In genomic region chr1:43764581-43764980, GRCh38 we compare ENCODE assay signal across 19 cellular contexts. TPM values are rescaled to one million over a fixed set of nuclear protein-coding genes. Genes with fewer than 3 reads are reported as not detected.
A peak's percentile ranks its signal among the peaks of the same experiment; 100 is the strongest.
DNase-seq lines count a peak whose midpoint lies in the region; ATAC-seq and TF ChIP-seq lines count a peak whose summit lies in the region.
"Had no signal": no experiment of that assay in that cellular context is flagged by ENCODE, and none has a peak within 500 bp of the region (broad histone marks: within the 10 kb centered on the region; RNA-seq: fewer than 3 reads in every experiment).

No MANE protein-coding gene starts in this region.

- intact Hi-C loops in Calu3 (cut with micrococcal nuclease; ENCODE audit: unreplicated experiment) = no loop called here

- no peak overlapping the region for H3K27ac Mint-ChIP-seq in Calu3 (ENCODE audit: unreplicated experiment)

- no peaks in the 10 kb centered on the region for H3K27me3 Mint-ChIP-seq in Calu3 (ENCODE audit: unreplicated experiment)
- H3K27me3 Mint-ChIP-seq: central memory CD8-positive, alpha-beta T cell had no signal

- H3K9me3 ChIP-seq in BLaER1 treated with 17β-estradiol and CSF1 and Interleukin-3, amounts not matched to agents 10 nM and 100 nM (replicated peaks in 1 of 11) = no peaks in the 10 kb centered on the region
- no peaks in the 10 kb centered on the region for H3K9me3 ChIP-seq in SJCRH30 (replicated peaks)
- H3K9me3 ChIP-seq: right lobe of liver had no signal

- no peaks in the 10 kb centered on the region for H3K4me1 Mint-ChIP-seq in Calu3 (ENCODE audit: low read depth, unreplicated experiment)

- H3K4me3 Mint-ChIP-seq in Calu3 (ENCODE audit: low read depth, unreplicated experiment) = no peak overlapping the region
- H3K4me3 Mint-ChIP-seq: central memory CD8-positive, alpha-beta T cell had no signal

- no peaks in the 10 kb centered on the region for H3K36me3 Mint-ChIP-seq in Calu3 (ENCODE audit: insufficient read depth, unreplicated experiment)

- H3K9ac ChIP-seq in BLaER1 treated with 17β-estradiol and CSF1 and Interleukin-3, amounts not matched to agents 10 nM and 100 nM = peak overlapping the region in 6 of 11 experiments; percentile 16 to 49 (median 38); a peak in 6 of 22 replicates
- H3K9ac ChIP-seq: GM23248 had no signal

- no peak overlapping the region for H3K4me3 ChIP-seq in BLaER1 treated with 17β-estradiol and CSF1 and Interleukin-3, amounts not matched to agents 10 nM and 100 nM
- no peak overlapping the region for H3K4me3 ChIP-seq in SJCRH30
- H3K4me3 ChIP-seq: GM23248, right lobe of liver had no signal

- H3K36me3 ChIP-seq in BLaER1 treated with 17β-estradiol and CSF1 and Interleukin-3, amounts not matched to agents 10 nM and 100 nM = no peaks in the 10 kb centered on the region
- H3K36me3 ChIP-seq in SJCRH30 = no peaks in the 10 kb centered on the region
- H3K36me3 ChIP-seq: right lobe of liver had no signal

- no TSS peak for BruUV-seq in Calu3 (replicated peaks; lab: Mats Ljungman, UMichigan)

- H4K20me1 ChIP-seq in BLaER1 treated with 17β-estradiol and CSF1 and Interleukin-3, amounts not matched to agents 10 nM and 100 nM = peaks cover 0 to 4% (median 0%) of the 10 kb centered on the region in 11 experiments; a peak in 3 of 22 replicates

- no peak for TF ChIP-seq CTCF in Calu3 (IDR thresholded peaks at IDR 0.05; ENCODE audit: unreplicated experiment)

- CTCF ChIA-PET in Calu3 (lab: Charles Lee) = interaction anchor here (1.0 to 4.9 kb wide), 2 partner anchors 110 to 169 kb away, joined by 3 to 193 read pairs; partner anchors contain the start of gene ARTN

- no peaks in the 10 kb centered on the region for H3K27me3 ChIP-seq in BLaER1 treated with 17β-estradiol and CSF1 and Interleukin-3, amounts not matched to agents 10 nM and 100 nM
- no peaks in the 10 kb centered on the region for H3K27me3 ChIP-seq in SJCRH30
- H3K27me3 ChIP-seq: right lobe of liver had no signal

- H3K4me2 ChIP-seq in BLaER1 treated with 17β-estradiol and CSF1 and Interleukin-3, amounts not matched to agents 10 nM and 100 nM = peak overlapping the region in 5 of 11 experiments; percentile 19 to 49 (median 28); a peak in 5 of 22 replicates

- peaks cover 9 to 25% (median 17%) of the 10 kb centered on the region in 10 experiments; a peak in 17 of 20 replicates for H3K4me1 ChIP-seq in BLaER1 treated with 17β-estradiol and CSF1 and Interleukin-3, amounts not matched to agents 10 nM and 100 nM
- peaks cover 4% of the 10 kb centered on the region; the same call in 1 of the 2 replicates for H3K4me1 ChIP-seq in SJCRH30

- no peaks in the 10 kb centered on the region for H3K9me3 Mint-ChIP-seq in Calu3 (ENCODE audit: low read depth, unreplicated experiment)
- H3K9me3 Mint-ChIP-seq: central memory CD8-positive, alpha-beta T cell had no signal

- DNase-seq in NCI-H1092 (lab: John Stamatoyannopoulos, UW) = peak; percentile 38
- peak; percentile 42 to 66 for DNase-seq in SJCRH30
- peak; percentile 65 for DNase-seq in myocyte (ENCODE audit: low read depth)
- no peak for DNase-seq in stimulated activated CD4-positive, alpha-beta T cell treated with anti-CD3 and anti-CD28 coated beads, Interleukin-15, amount 100 ng/mL, for 24 hours
- DNase-seq in Calu3 = no peak
- DNase-seq: activated CD4-positive, alpha-beta T cell treated with anti-CD3 and anti-CD28 coated beads for 48 hours; activated effector memory CD4-positive, alpha-beta T cell treated with anti-CD3 and anti-CD28 coated beads, Interleukin-2, amount 50 U/mL, for 16 hours; AML-193; effector memory CD4-positive, alpha-beta T cell; GF-D8; GM23248; KG1; NCI-H1436; NCI-H345; right lobe of liver; stimulated activated CD4-positive, alpha-beta T cell treated with anti-CD3 and anti-CD28 coated beads, Interleukin-2, amount 100 ng/mL, for 24 hours had no signal

- peak overlapping the region in 5 of 11 experiments; percentile 2 to 49 (median 31); a peak in 5 of 22 replicates for H3K27ac ChIP-seq in BLaER1 treated with 17β-estradiol and CSF1 and Interleukin-3, amounts not matched to agents 10 nM and 100 nM
- H3K27ac ChIP-seq in SJCRH30 = no peak overlapping the region
- H3K27ac ChIP-seq: GM23248, right lobe of liver had no signal

- ATAC-seq in GM21528 (IDR thresholded peaks at IDR 0.05; ENCODE audit: low FRiP score, unreplicated experiment) = no peak
- ATAC-seq: right lobe of liver had no signal

RNA-seq across cellular contexts. Expression of gene ST3GAL3, which starts 57.2 kb away (rescaled TPM):
- 6.9 and 10.5 TPM in 2 replicates for total RNA-seq in SJCRH30 (2014; rRNA removed; shearing (Covaris generic))
- total RNA-seq in myocyte (29.2 and 33.7 TPM in 2 replicates), Calu3 (2022) (13.4 and 20.0 TPM in 2 replicates)
- 31.3 TPM for polyA plus RNA-seq in myocyte (2012)

Comparison
In these comparisons a context has a peak if more than half of its experiments do, and no peak if none do; other contexts are left out.
1. DNase-seq: peak in NCI-H1092 (single experiment), SJCRH30 (2 of 2) and myocyte (single experiment); none in stimulated activated CD4-positive, alpha-beta T cell treated with anti-CD3 and anti-CD28 coated beads, Interleukin-15, amount 100 ng/mL, for 24 hours (single experiment) and Calu3 (single experiment).